ENCODE assay signal across 19 cellular contexts in the genomic region with DNA sequence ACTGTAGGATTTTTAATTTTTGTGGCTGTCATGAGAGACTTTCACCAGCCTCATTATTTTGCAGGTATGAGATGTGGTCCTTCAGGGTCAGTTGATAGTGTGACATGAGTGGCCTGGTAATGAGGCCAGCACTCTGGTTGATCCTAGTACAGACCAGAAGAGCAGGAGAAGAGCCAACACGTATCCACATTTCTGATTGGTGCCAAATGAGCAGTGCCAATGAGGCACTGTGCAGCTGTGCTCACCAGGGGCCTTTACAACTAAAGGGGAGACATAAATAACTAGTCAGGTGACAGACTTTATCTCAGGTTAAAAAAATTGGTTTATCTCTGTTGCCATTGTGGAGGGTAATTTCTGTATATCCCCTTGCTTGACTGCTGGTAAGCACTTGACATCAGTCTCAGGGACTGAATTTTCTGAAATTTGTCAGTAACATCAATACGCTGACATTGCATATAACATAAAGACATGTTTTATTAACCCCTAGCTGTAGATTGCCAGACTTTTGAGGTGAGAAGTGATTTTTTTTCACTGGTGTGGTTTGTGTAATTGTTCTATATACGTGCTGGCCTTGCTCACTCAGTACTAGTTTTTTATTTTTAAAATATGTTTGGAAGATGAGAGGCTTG.
DNase-seq lines count a peak whose midpoint lies in the region; ATAC-seq, FAIRE-seq and TF ChIP-seq lines count a peak whose summit lies in the region.
"Had no signal": no experiment of that assay in that cellular context is flagged by ENCODE, and none has a peak within 500 bp of the region (broad histone marks: within the 10 kb centered on the region; RNA-seq: fewer than 3 reads in every experiment).

No MANE protein-coding gene starts in this region.

- H3K56ac ChIP-seq in H1 (replicated peaks; ENCODE audit: insufficient read length, low read depth, low read length), result no peak overlapping the region

- ATAC-seq in A549 (no peak), body of pancreas (no peak), HG03280 (IDR thresholded peaks at IDR 0.05; ENCODE audit: unreplicated experiment) (no peak), GM18870 (IDR thresholded peaks at IDR 0.05; ENCODE audit: unreplicated experiment) (no peak)
- ATAC-seq: activated T-cell treated with anti-CD3 and anti-CD28 coated beads, Interleukin-2, amount 50 U/mL, for 72 hours had no signal

- no peak overlapping the region for H3K4me3 Mint-ChIP-seq in nephron
- H3K4me3 Mint-ChIP-seq: activated T-cell treated with anti-CD3 and anti-CD28 coated beads, Interleukin-2, amount 50 U/mL, for 72 hours; dendritic cell treated with granulocyte-macrophage colony-stimulating factor and Interleukin-4, amounts not matched to agents 40 ng/mL and 50 ng/mL, for 4 days had no signal

- H3K4me3 ChIP-seq in A549, result no peak overlapping the region
- H3K4me3 ChIP-seq in H1 (ENCODE audit: extremely low read depth in 1 of 4, insufficient read depth in 2 of 4, low read depth in 3 of 4, low read length in 4 of 4), result no peak overlapping the region
- no peak overlapping the region for H3K4me3 ChIP-seq in body of pancreas
- H3K4me3 ChIP-seq: left lung, SJCRH30, skin epidermis, stomach had no signal

- no peak overlapping the region for H2BK15ac ChIP-seq in H1 (ENCODE audit: low read length)

- H2AK5ac ChIP-seq in H1 (ENCODE audit: low read depth, low read length), result no peak overlapping the region

- H3K9me3 Mint-ChIP-seq in nephron, result no peaks in the 10 kb centered on the region
- H3K9me3 Mint-ChIP-seq: activated T-cell treated with anti-CD3 and anti-CD28 coated beads, Interleukin-2, amount 50 U/mL, for 72 hours; dendritic cell treated with granulocyte-macrophage colony-stimulating factor and Interleukin-4, amounts not matched to agents 40 ng/mL and 50 ng/mL, for 4 days; neural crest cell had no signal

- H3K79me1 ChIP-seq in H1 (ENCODE audit: low read depth, low read length), result 0 out of 2 replicates have a peak, but pooled peaks cover 2% of the 10 kb centered on the region

- H3K4me1 ChIP-seq in A549, result peaks cover 75% of the 10 kb centered on the region
- H3K4me1 ChIP-seq in H1 (replicated peaks in 1 of 4; ENCODE audit: control insufficient read depth in 3 of 4, insufficient read depth in 4 of 4, low read length in 3 of 4), result peaks cover 4 to 34% (median 23%) of the 10 kb centered on the region in 4 experiments
- H3K4me1 ChIP-seq in body of pancreas, result peaks cover 81% of the 10 kb centered on the region

- H2BK12ac ChIP-seq in H1 (ENCODE audit: low read depth, low read length), result no peak overlapping the region

- no peak for DNase-seq in A549 (ENCODE audit: low read depth in 1 of 2, low spot score in 1 of 2)
- DNase-seq in HEK293T (ENCODE audit: extremely low spot score), result no peak
- DNase-seq in H1 (ENCODE audit: low read depth in 1 of 2, low spot score in 2 of 2), result no peak
- no peak for DNase-seq in body of pancreas
- no peak for DNase-seq in NCI-H2107 treated with DMSO at 0.1 percent for 48 hours (lab: John Stamatoyannopoulos, UW; ENCODE audit: unreplicated experiment)
- DNase-seq: activated CD4-positive, alpha-beta T cell treated with anti-CD3 and anti-CD28 coated beads, Interleukin-2, amount 50 U/mL, for 1 hour; activated T-cell treated with anti-CD3 and anti-CD28 coated beads, Interleukin-2, amount 50 U/mL, for 72 hours; amniotic stem cell; left lung; NCI-H187 treated with DMSO at 0.1 percent for 48 hours; SJCRH30; stomach had no signal

- intact Hi-C loops in body of pancreas (cut with DNase I), result loop anchor here (10.0 kb wide), 1 partner anchor 49 kb away; no protein-coding TSS in a partner anchor

- no peak overlapping the region for H3K14ac ChIP-seq in H1 (ENCODE audit: insufficient read length)

- H3K9me3 ChIP-seq in A549 (no peaks in the 10 kb centered on the region), H1 (ENCODE audit: insufficient read depth in 2 of 2, low read depth in 1 of 2, low read length in 1 of 2) (no peaks in the 10 kb centered on the region), body of pancreas (no peaks in the 10 kb centered on the region)
- H3K9me3 ChIP-seq: left lung, SJCRH30, stomach had no signal

- peaks cover 14 to 95% of the 10 kb centered on the region in 2 experiments for H3K79me2 ChIP-seq in H1 (ENCODE audit: control insufficient read depth in 1 of 2, insufficient read depth in 2 of 2, low read length in 2 of 2)

- H3K23ac ChIP-seq in H1 (ENCODE audit: insufficient read length), result no peak overlapping the region

- TF ChIP-seq RAD21 in A549 (conservative IDR thresholded peaks at IDR 0.05 in 1 of 2, IDR thresholded peaks at IDR 0.05 in 1 of 2), result no peak
- TF ChIP-seq RAD21 in H1 (IDR thresholded peaks at IDR 0.05 in 1 of 2, conservative IDR thresholded peaks at IDR 0.05 in 1 of 2; ENCODE audit: low read depth in 2 of 2, low read length in 2 of 2), result no peak

- H2AFZ ChIP-seq in H1 (ENCODE audit: low read length), result no peak overlapping the region

- H3K36me3 Mint-ChIP-seq in nephron (ENCODE audit: low read depth), result no peaks in the 10 kb centered on the region

- H3K27ac Mint-ChIP-seq in nephron, result peak overlapping the region; percentile 67 to 92 (median 91)
- H3K27ac Mint-ChIP-seq: activated T-cell treated with anti-CD3 and anti-CD28 coated beads, Interleukin-2, amount 50 U/mL, for 72 hours had no signal

- CTCF ChIA-PET in A549 (lab: Yijun Ruan, JAX) (interaction anchor here (0.7 to 2.0 kb wide), 3 partner anchors 10 to 113 kb away, joined by 3 to 5 read pairs (median 4); no protein-coding TSS in a partner anchor), HEK293T (lab: Yijun Ruan, JAX) (interaction anchor here (1.1 kb wide), 1 partner anchor 101 kb away, joined by 5 read pairs; the partner anchor contains the start of gene AFF1), H1 (lab: Charles Lee; ENCODE audit: partially characterized antibody) (interaction anchor here (1.0 to 2.3 kb wide), 5 partner anchors 17 to 113 kb away, joined by 3 to 6 read pairs (median 4); no protein-coding TSS in a partner anchor)

- H3K27ac ChIP-seq in A549 (no peak overlapping the region; a peak in 1 of 6 replicates), H1 (ENCODE audit: low read depth, low read length) (no peak overlapping the region), body of pancreas (peak overlapping the region in 1 of 4 donors; percentile 11)
- H3K27ac ChIP-seq: KMS-11, SJCRH30 had no signal

- no peaks in the 10 kb centered on the region for H3K27me3 ChIP-seq in H1 (replicated peaks in 1 of 4; ENCODE audit: control insufficient read depth in 3 of 4, extremely low read depth in 1 of 4, insufficient read depth in 3 of 4, low read length in 3 of 4)
- H3K27me3 ChIP-seq in body of pancreas, result no peaks in the 10 kb centered on the region
- H3K27me3 ChIP-seq: left lung, SJCRH30, stomach had no signal

- H4K20me1 ChIP-seq in H1 (replicated peaks in 1 of 2; ENCODE audit: control insufficient read depth in 1 of 2, insufficient read depth in 2 of 2, low read length in 2 of 2), result peaks cover 27% of the 10 kb centered on the region in 2 experiments

- peak overlapping the region in 1 of 4 experiments; percentile 6; a peak in 1 of 7 replicates for H3K9ac ChIP-seq in H1 (replicated peaks in 1 of 4; ENCODE audit: extremely low read depth in 1 of 4, low read depth in 3 of 4, low read length in 3 of 4)
- H3K9ac ChIP-seq: KMS-11 had no signal

- peak overlapping the region; percentile 12; the same call in 1 of the 2 replicates for H3K18ac ChIP-seq in H1 (ENCODE audit: extremely low read depth, low read length)

- whole genome bisulfite sequencing in A549 (ENCODE audit: missing lambda C conversion rate), result 91% methylated on average over 3 of the region's 3 CpGs
- 85% methylated on average over 3 of the region's 3 CpGs; no CpG with 5 or more reads in 1 of the 2 experiments for WGBS in H1 (ENCODE audit: extremely low coverage in 1 of 2, insufficient coverage in 1 of 2, insufficient read length in 1 of 2, insufficient replicate concordance in 2 of 2, low coverage in 1 of 2, low lambda C conversion rate in 2 of 2, missing lambda C conversion rate in 1 of 2), 2 experiments
- WGBS in body of pancreas, 2 donors, result 57 to 62% methylated on average over 3 of the region's 3 CpGs

- H3K23me2 ChIP-seq in H1 (ENCODE audit: low read depth, low read length), result peaks cover 2% of the 10 kb centered on the region; the same call in 1 of the 2 replicates

- no peak for FAIRE-seq in A549 (lab: Jason Lieb, UNC)
- FAIRE-seq in H1 (lab: Jason Lieb, UNC), result no peak

- H3K36me3 ChIP-seq in H1 (ENCODE audit: control insufficient read depth in 2 of 4, insufficient read depth in 4 of 4, low read length in 3 of 4), result no peaks in the 10 kb centered on the region
- H3K36me3 ChIP-seq in body of pancreas (replicated peaks in 1 of 2; ENCODE audit: insufficient read depth in 1 of 2, low read depth in 2 of 2), result no peaks in the 10 kb centered on the region
- H3K36me3 ChIP-seq: left lung, SJCRH30, stomach had no signal

- H2BK120ac ChIP-seq in H1 (replicated peaks; ENCODE audit: low read depth, low read length), result no peak overlapping the region

- no peak overlapping the region for H2BK5ac ChIP-seq in H1 (ENCODE audit: low read depth, low read length)

- H4K5ac ChIP-seq in H1 (ENCODE audit: insufficient read length, low read depth, low read length), result no peak overlapping the region

- H4K8ac ChIP-seq in H1 (ENCODE audit: extremely low read depth, insufficient read depth, low read length), result no peak overlapping the region

- no peak overlapping the region for H3K4me2 ChIP-seq in A549
- H3K4me2 ChIP-seq in H1 (ENCODE audit: insufficient read depth in 1 of 2, low read depth in 2 of 2, low read length in 2 of 2), result no peak overlapping the region
- H3K4me2 ChIP-seq: KMS-11 had no signal

- no peaks in the 10 kb centered on the region for H3K27me3 Mint-ChIP-seq in nephron (ENCODE audit: low read depth)
- H3K27me3 Mint-ChIP-seq: dendritic cell treated with granulocyte-macrophage colony-stimulating factor and Interleukin-4, amounts not matched to agents 40 ng/mL and 50 ng/mL, for 4 days had no signal

- no peak overlapping the region for H3K4ac ChIP-seq in H1 (replicated peaks; ENCODE audit: insufficient read length, low read depth, low read length)

- peaks cover 41% of the 10 kb centered on the region for H3K4me1 Mint-ChIP-seq in nephron

- no peak overlapping the region for H2BK20ac ChIP-seq in H1 (ENCODE audit: low read length)

- no peak overlapping the region for H4K91ac ChIP-seq in H1 (replicated peaks; ENCODE audit: insufficient read length, low read length)

- no peak for TF ChIP-seq EP300 in A549 (IDR thresholded peaks at IDR 0.05)
- no peak for TF ChIP-seq EP300 in H1 (IDR thresholded peaks at IDR 0.05; ENCODE audit: borderline replicate concordance in 1 of 2, low read depth in 2 of 2, low read length in 2 of 2)

- POLR2A ChIA-PET in A549 (lab: Yijun Ruan, JAX), result no interaction called here
- POLR2A ChIA-PET in HEK293T (lab: Yijun Ruan, JAX), result no interaction called here
- POLR2A ChIA-PET in H1 (lab: Charles Lee; ENCODE audit: partially characterized antibody), result interaction anchor here (0.9 to 1.6 kb wide), 5 partner anchors 8 to 76 kb away, joined by 3 to 5 read pairs (median 4); no protein-coding TSS in a partner anchor

- no peak for TF ChIP-seq POLR2A in A549 (IDR thresholded peaks at IDR 0.05; ENCODE audit: low read length)
- no peak for TF ChIP-seq POLR2A in H1 (IDR thresholded peaks at IDR 0.05; ENCODE audit: control extremely low read depth in 1 of 2, low read depth in 2 of 2, low read length in 2 of 2)
- no peak for TF ChIP-seq POLR2A in body of pancreas (IDR thresholded peaks at IDR 0.05)

- TF ChIP-seq CTCF in A549 (IDR thresholded peaks at IDR 0.05), result no peak
- TF ChIP-seq CTCF in H1 (IDR thresholded peaks at IDR 0.05; ENCODE audit: control extremely low read depth in 1 of 3, insufficient read depth in 1 of 3, low read depth in 1 of 3, low read length in 3 of 3), result no peak
- no peak for TF ChIP-seq CTCF in nephron (IDR thresholded peaks at IDR 0.05; ENCODE audit: unreplicated experiment in 3 of 3)
- no peak for TF ChIP-seq CTCF in body of pancreas (IDR thresholded peaks at IDR 0.05)

Comparison
In these comparisons a context has a peak if more than half of its experiments do, and no peak if none do; other contexts are left out.
1. Of the 18 proteins assayed by ChIP-seq in both H1 and A549: peak only in H1: none; only in A549: none; in both: MAFK; in neither: 17.